Comparison of ENCODE assay signal across 8 cellular contexts in the genomic region with DNA sequence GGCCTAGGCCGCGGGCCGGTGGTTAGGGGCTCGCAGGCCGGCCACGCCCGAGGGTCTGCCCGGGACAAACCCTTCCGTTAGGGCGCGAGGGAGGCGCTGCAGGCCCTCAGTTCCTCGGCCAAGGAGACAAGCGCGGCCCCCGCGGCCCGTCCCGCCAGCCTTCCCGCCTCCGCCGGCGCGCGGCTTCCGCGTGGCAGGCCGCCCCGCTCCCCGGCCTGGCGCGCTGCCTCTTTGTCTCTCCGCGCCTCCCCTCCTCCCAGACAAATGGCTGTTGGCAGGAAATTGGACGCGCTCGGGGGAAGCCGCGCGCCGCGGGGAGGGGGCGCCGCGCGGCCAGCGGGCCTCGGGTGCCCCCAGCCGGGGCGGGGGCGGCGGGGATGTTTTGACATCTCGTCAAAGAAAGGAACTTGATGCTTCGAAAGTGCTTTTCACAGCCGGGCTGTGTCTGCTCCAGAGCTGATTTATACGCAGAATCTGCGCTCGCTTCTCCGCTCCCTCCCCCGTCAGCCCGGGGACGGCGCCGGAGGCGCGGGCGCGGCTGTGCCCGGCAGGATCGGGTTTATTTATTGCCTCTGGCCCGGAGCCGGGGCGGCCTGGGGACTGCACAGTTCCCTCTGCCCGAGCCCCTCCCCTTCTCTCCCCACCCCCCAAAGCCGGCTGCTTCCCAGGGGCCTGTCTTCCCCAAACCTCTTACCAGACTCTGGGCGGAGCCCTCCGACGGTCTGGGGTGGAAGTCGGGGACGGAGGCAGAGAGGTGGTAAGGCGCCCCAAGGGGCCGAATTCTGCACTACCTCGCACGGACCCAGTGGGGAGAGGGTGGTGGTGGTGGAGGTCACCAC.
DNase-seq lines count a peak whose midpoint lies in the region; TF ChIP-seq lines count a peak whose summit lies in the region.

No MANE protein-coding gene starts in this region.

- H3F3A ChIP-seq in OCI-LY1 (ENCODE audit: insufficient read depth, low read length), result no peaks in the 10 kb centered on the region

- H3K27me3 ChIP-seq in OCI-LY1 (ENCODE audit: insufficient read depth, low read length) (no peaks in the 10 kb centered on the region), mucosa of stomach (ENCODE audit: control insufficient read depth, insufficient read depth, low read length) (no peaks in the 10 kb centered on the region)

- peaks cover 5% of the 10 kb centered on the region for H3K4me1 ChIP-seq in OCI-LY1 (ENCODE audit: insufficient read depth, low read length, severe bottlenecking)
- peaks cover 25% of the 10 kb centered on the region for H3K4me1 ChIP-seq in mucosa of stomach (ENCODE audit: control insufficient read depth, insufficient read depth, low read length)

- H3K9ac ChIP-seq in OCI-LY1 (ENCODE audit: low read length) (peak overlapping the region; percentile 81), mucosa of stomach (ENCODE audit: low read length) (peak overlapping the region; percentile 94)

- peak; percentile 35 for TF ChIP-seq POLR2A in erythroblast (IDR thresholded peaks at IDR 0.05; ENCODE audit: low read length)

- H3K4me3 ChIP-seq in OCI-LY1 (ENCODE audit: low read depth, low read length, poor library complexity, severe bottlenecking) (peak overlapping the region; percentile 72), mucosa of stomach (ENCODE audit: low read length) (peak overlapping the region; percentile 37)

- H4K20me1 ChIP-seq in OCI-LY1 (ENCODE audit: insufficient read depth, low read length), result no peaks in the 10 kb centered on the region

- peak overlapping the region; percentile 75 for H3K4me2 ChIP-seq in OCI-LY1 (ENCODE audit: low read length)

- peak; percentile 60 for TF ChIP-seq CTCF in GM20000 (IDR thresholded peaks at IDR 0.05; ENCODE audit: extremely low read depth, missing control alignments)
- peak; percentile 67 for TF ChIP-seq CTCF in OCI-LY1 (IDR thresholded peaks at IDR 0.05; ENCODE audit: low read length)

- no peaks in the 10 kb centered on the region for H3K9me3 ChIP-seq in OCI-LY1 (ENCODE audit: low read length)
- H3K9me3 ChIP-seq in mucosa of stomach (ENCODE audit: control insufficient read depth, low read length), result no peaks in the 10 kb centered on the region

- H2AFZ ChIP-seq in OCI-LY1 (ENCODE audit: low read length), result peak overlapping the region; percentile 76

- H3K36me3 ChIP-seq in OCI-LY1 (ENCODE audit: insufficient read depth, low read length), result no peaks in the 10 kb centered on the region
- H3K36me3 ChIP-seq in mucosa of stomach (ENCODE audit: control insufficient read depth, insufficient read depth, low read length), result no peaks in the 10 kb centered on the region

- no peak overlapping the region for H3K27ac ChIP-seq in OCI-LY1 (ENCODE audit: low read depth, low read length, poor library complexity, severe bottlenecking)

- no peaks in the 10 kb centered on the region for H3K79me2 ChIP-seq in OCI-LY1 (ENCODE audit: insufficient read depth, low read length)

- peak; percentile 81 for DNase-seq in D341Med (ENCODE audit: low spot score)
- DNase-seq in GM20000 (ENCODE audit: low spot score), result peak; percentile 92
- DNase-seq in HS-5 (ENCODE audit: low read depth), result peak; percentile 54
- peak; percentile 74 for DNase-seq in activated T-cell treated with anti-CD3 and anti-CD28 coated beads for 24 hours (ENCODE audit: low read depth)
- DNase-seq in erythroblast (lab: John Stamatoyannopoulos, UW), result peak; percentile 86
- peak; percentile 89 for DNase-seq in stimulated activated CD8-positive, alpha-beta memory T cell treated with anti-CD3 and anti-CD28 coated beads, Interleukin-4, amount 100 ng/mL, for 48 hours

- H3K9me2 ChIP-seq in OCI-LY1 (ENCODE audit: low read depth, low read length), result no peaks in the 10 kb centered on the region
